ENCODE assay signal across 31 cellular contexts in the genomic region with DNA sequence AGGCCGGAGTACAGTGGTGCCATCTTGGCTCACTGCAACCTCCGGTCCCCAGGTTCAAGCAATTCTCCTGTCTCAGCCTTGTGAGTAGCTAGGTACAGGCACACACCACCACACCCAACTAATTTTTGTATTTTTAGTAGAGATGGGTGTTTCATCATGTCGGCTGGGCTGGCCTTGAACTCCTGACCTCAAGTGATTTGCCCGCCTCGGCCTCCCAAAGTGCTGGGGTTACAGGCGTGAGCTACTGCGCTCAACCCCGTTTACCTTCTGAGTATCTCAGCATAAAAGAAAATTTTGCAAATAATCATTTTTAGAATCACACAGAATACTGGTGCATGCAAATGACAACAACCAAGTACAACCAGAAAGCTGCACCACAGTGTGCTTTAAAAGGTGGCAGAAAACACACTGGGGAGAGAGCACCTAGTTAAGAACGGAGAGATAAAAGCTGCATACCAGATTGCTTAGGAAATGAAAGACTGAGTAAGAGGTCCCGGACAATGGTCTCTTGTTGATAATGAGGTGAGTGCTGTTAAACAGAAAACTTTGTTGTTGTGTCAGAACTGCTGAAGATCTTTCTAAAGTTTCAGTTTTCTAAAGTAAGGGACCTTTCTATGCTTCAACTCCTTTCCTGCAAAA.
"Had no signal": no experiment of that assay in that cellular context is flagged by ENCODE, and none has a peak within 500 bp of the region (broad histone marks: within the 10 kb centered on the region; RNA-seq: fewer than 3 reads in every experiment).

No MANE protein-coding gene starts in this region.

- H3K4me2 ChIP-seq: neural progenitor cell, smooth muscle cell had no signal

- H3K27ac ChIP-seq: neural progenitor cell, ovary, parathyroid adenoma, psoas muscle, skin epidermis, spleen, suprapubic skin, testis, tibial artery, transverse colon, upper lobe of right lung, uterus had no signal

- H3K27ac Mint-ChIP-seq: natural killer cell; nephron; neural progenitor cell; progenitor cell of endocrine pancreas; stimulated activated memory B cell treated with anti-CD40 and anti-IgM and Interleukin-4, amounts not matched to agents 10 μg/mL and 1 μg/mL and 100 μg/mL, for 72 hours; type B pancreatic cell had no signal

- ATAC-seq: natural killer cell; psoas muscle; right cardiac atrium; sciatic nerve; stimulated activated memory B cell treated with anti-CD40 and anti-IgM and Interleukin-4, amounts not matched to agents 10 μg/mL and 1 μg/mL and 100 μg/mL, for 72 hours; stimulated activated naive CD8-positive, alpha-beta T cell treated with anti-CD3 and anti-CD28 coated beads, Interleukin-15, amount 100 ng/mL, for 72 hours; stimulated activated naive CD8-positive, alpha-beta T cell treated with anti-CD3 and anti-CD28 coated beads, Interleukin-15, Interleukin-2, amounts not matched to agents 100 U/mL and 50 U/mL, for 24 hours; upper lobe of right lung had no signal

- H3K27me3 Mint-ChIP-seq: progenitor cell of endocrine pancreas, type B pancreatic cell had no signal

- H3K9ac ChIP-seq: neural progenitor cell, parathyroid adenoma had no signal

- DNase-seq: natural killer cell; occipital lobe; ovary; posterior cingulate gyrus; psoas muscle; right cardiac atrium; spleen; stimulated activated CD4-positive, alpha-beta T cell treated with anti-CD3 and anti-CD28 coated beads, Interleukin-12 subunit alpha, Interleukin-12 subunit beta, amount 100 ng/mL, for 4 hours; stimulated activated CD4-positive, alpha-beta T cell treated with anti-CD3 and anti-CD28 coated beads, Interleukin-1b, Interleukin-23, amount 100 ng/mL, for 48 hours; stimulated activated CD4-positive, alpha-beta T cell treated with anti-CD3 and anti-CD28 coated beads, Interleukin-4, amount 100 ng/mL, for 1 hour; stimulated activated CD4-positive, alpha-beta T cell treated with anti-CD3 and anti-CD28 coated beads, Interleukin-4, amount 100 ng/mL, for 4 hours; stimulated activated CD8-positive, alpha-beta memory T cell treated with anti-CD3 and anti-CD28 coated beads, Interleukin-4, amount 100 ng/mL, for 48 hours; stimulated activated naive CD4-positive, alpha-beta T cell; stimulated activated naive CD8-positive, alpha-beta T cell treated with anti-CD3 and anti-CD28 coated beads, Interleukin-15, amount 100 ng/mL, for 72 hours; stimulated activated naive CD8-positive, alpha-beta T cell treated with anti-CD3 and anti-CD28 coated beads, Interleukin-15, Interleukin-2, amounts not matched to agents 100 U/mL and 50 U/mL, for 24 hours; substantia nigra; testis; tibial artery; transverse colon; upper lobe of right lung; uterus had no signal

- H3K9me3 ChIP-seq: ovary, psoas muscle, suprapubic skin, testis, tibial artery, transverse colon, upper lobe of right lung, uterus had no signal

- H2AFZ ChIP-seq: neural progenitor cell, parathyroid adenoma had no signal

- H3K4me3 Mint-ChIP-seq: natural killer cell; nephron; neural progenitor cell; stimulated activated memory B cell treated with anti-CD40 and anti-IgM and Interleukin-4, amounts not matched to agents 10 μg/mL and 1 μg/mL and 100 μg/mL, for 72 hours; stimulated activated naive CD8-positive, alpha-beta T cell treated with anti-CD3 and anti-CD28 coated beads, Interleukin-15, amount 100 ng/mL, for 72 hours; type B pancreatic cell had no signal

- H3K36me3 ChIP-seq: neural progenitor cell, ovary, spleen, suprapubic skin, tibial artery, transverse colon, upper lobe of right lung, uterus had no signal

- H3K79me2 ChIP-seq: parathyroid adenoma had no signal

- H3K4me1 Mint-ChIP-seq: natural killer cell; neural progenitor cell; stimulated activated memory B cell treated with anti-CD40 and anti-IgM and Interleukin-4, amounts not matched to agents 10 μg/mL and 1 μg/mL and 100 μg/mL, for 72 hours; stimulated activated naive CD8-positive, alpha-beta T cell treated with anti-CD3 and anti-CD28 coated beads, Interleukin-15, amount 100 ng/mL, for 72 hours had no signal

- H3K4me1 ChIP-seq: neural progenitor cell, parathyroid adenoma, psoas muscle, spleen, suprapubic skin, testis, tibial artery, upper lobe of right lung, uterus had no signal

- H3K27me3 ChIP-seq: neural progenitor cell, ovary, suprapubic skin, testis, tibial artery, transverse colon, upper lobe of right lung, uterus had no signal

- H3K36me3 Mint-ChIP-seq: natural killer cell; neural progenitor cell; stimulated activated memory B cell treated with anti-CD40 and anti-IgM and Interleukin-4, amounts not matched to agents 10 μg/mL and 1 μg/mL and 100 μg/mL, for 72 hours; type B pancreatic cell had no signal

- H3K9me3 Mint-ChIP-seq: nephron; stimulated activated naive CD8-positive, alpha-beta T cell treated with anti-CD3 and anti-CD28 coated beads, Interleukin-15, amount 100 ng/mL, for 72 hours; type B pancreatic cell had no signal

- H3K4me3 ChIP-seq: neural progenitor cell, ovary, psoas muscle, skin epidermis, smooth muscle cell, spleen, suprapubic skin, testis, tibial artery, transverse colon, upper lobe of right lung, uterus had no signal
